Comparison of ENCODE assay signal across 8 cellular contexts in genomic region chr20:50625986-50626677, GRCh38.
DNase-seq lines count a peak whose midpoint lies in the region; ATAC-seq and TF ChIP-seq lines count a peak whose summit lies in the region.

No MANE protein-coding gene starts in this region.

- POLR2A ChIA-PET in activated CD4-positive, alpha-beta memory T cell treated with anti-CD3 and anti-CD28 coated beads, Interleukin-2, amount 10 ng/mL, durations not matched to agents 7 days and 5 days (lab: Charles Lee), result no interaction called here

- H3K27me3 Mint-ChIP-seq in activated CD4-positive, alpha-beta memory T cell treated with anti-CD3 and anti-CD28 coated beads, Interleukin-2, amount 10 ng/mL, durations not matched to agents 7 days and 5 days, result no peaks in the 10 kb centered on the region
- no peaks in the 10 kb centered on the region for H3K27me3 Mint-ChIP-seq in natural killer cell treated with Interleukin-12 subunit alpha and Interleukin-12 subunit beta and Interleukin-15 and Interleukin-18, amount 100 ng/mL, for 72 hours

- peaks cover 3% of the 10 kb centered on the region for H3K9me3 Mint-ChIP-seq in activated CD4-positive, alpha-beta memory T cell treated with anti-CD3 and anti-CD28 coated beads, Interleukin-2, amount 10 ng/mL, durations not matched to agents 7 days and 5 days
- no peaks in the 10 kb centered on the region for H3K9me3 Mint-ChIP-seq in natural killer cell treated with Interleukin-12 subunit alpha and Interleukin-12 subunit beta and Interleukin-15 and Interleukin-18, amount 100 ng/mL, for 72 hours

- no peaks in the 10 kb centered on the region for H3K4me1 Mint-ChIP-seq in activated CD4-positive, alpha-beta memory T cell treated with anti-CD3 and anti-CD28 coated beads, Interleukin-2, amount 10 ng/mL, durations not matched to agents 7 days and 5 days
- H3K4me1 Mint-ChIP-seq in natural killer cell treated with Interleukin-12 subunit alpha and Interleukin-12 subunit beta and Interleukin-15 and Interleukin-18, amount 100 ng/mL, for 72 hours (ENCODE audit: low read depth in 2 of 2), result no peaks in the 10 kb centered on the region

- H3K9me3 ChIP-seq in left ventricle myocardium inferior (replicated peaks), result peaks cover 6% of the 10 kb centered on the region

- H3K36me3 ChIP-seq in left ventricle myocardium inferior, result peaks cover 6% of the 10 kb centered on the region

- ATAC-seq in HG03139 (IDR thresholded peaks at IDR 0.05; ENCODE audit: unreplicated experiment), result no peak
- ATAC-seq in natural killer cell treated with Interleukin-12 subunit alpha and Interleukin-12 subunit beta and Interleukin-15 and Interleukin-18, amount 100 ng/mL, for 72 hours, result no peak

- no peaks in the 10 kb centered on the region for H3K36me3 Mint-ChIP-seq in activated CD4-positive, alpha-beta memory T cell treated with anti-CD3 and anti-CD28 coated beads, Interleukin-2, amount 10 ng/mL, durations not matched to agents 7 days and 5 days (ENCODE audit: low read depth)
- H3K36me3 Mint-ChIP-seq in natural killer cell treated with Interleukin-12 subunit alpha and Interleukin-12 subunit beta and Interleukin-15 and Interleukin-18, amount 100 ng/mL, for 72 hours, result no peaks in the 10 kb centered on the region

- intact Hi-C loops in left ventricle myocardium inferior (cut with micrococcal nuclease), result loop anchor here (10.0 kb wide), 1 partner anchor 129 kb away; no protein-coding TSS in a partner anchor

- H3K4me3 ChIP-seq in NB4 (ENCODE audit: low read depth, low read length) (no peak overlapping the region), left ventricle myocardium inferior (no peak overlapping the region)

- no peak overlapping the region for H3K4me3 Mint-ChIP-seq in activated CD4-positive, alpha-beta memory T cell treated with anti-CD3 and anti-CD28 coated beads, Interleukin-2, amount 10 ng/mL, durations not matched to agents 7 days and 5 days
- H3K4me3 Mint-ChIP-seq in natural killer cell treated with Interleukin-12 subunit alpha and Interleukin-12 subunit beta and Interleukin-15 and Interleukin-18, amount 100 ng/mL, for 72 hours, result no peak overlapping the region

- H3K27ac ChIP-seq in left ventricle myocardium inferior (replicated peaks), result peak overlapping the region; percentile 65

- TF ChIP-seq CTCF in NB4 (IDR thresholded peaks at IDR 0.05; ENCODE audit: low read depth, low read length) (peak; percentile 89), left ventricle myocardium inferior (IDR thresholded peaks at IDR 0.05; ENCODE audit: borderline replicate concordance) (peak; percentile 67)

- CTCF ChIA-PET in activated CD4-positive, alpha-beta memory T cell treated with anti-CD3 and anti-CD28 coated beads, Interleukin-2, amount 10 ng/mL, durations not matched to agents 7 days and 5 days (lab: Charles Lee), result interaction anchor here (0.9 to 1.6 kb wide), 5 partner anchors 10 to 169 kb away, joined by 3 to 8 read pairs (median 3); partner anchors contain the start of gene BCAS4

- TF ChIP-seq POLR2A in NB4 (IDR thresholded peaks at IDR 0.05; ENCODE audit: extremely low read depth, insufficient read length), result no peak

- H3K4me1 ChIP-seq in left ventricle myocardium inferior, result peaks cover 35% of the 10 kb centered on the region

- no peak overlapping the region for H3K27ac Mint-ChIP-seq in activated CD4-positive, alpha-beta memory T cell treated with anti-CD3 and anti-CD28 coated beads, Interleukin-2, amount 10 ng/mL, durations not matched to agents 7 days and 5 days
- no peak overlapping the region for H3K27ac Mint-ChIP-seq in natural killer cell treated with Interleukin-12 subunit alpha and Interleukin-12 subunit beta and Interleukin-15 and Interleukin-18, amount 100 ng/mL, for 72 hours

- no peaks in the 10 kb centered on the region for H3K27me3 ChIP-seq in left ventricle myocardium inferior (ENCODE audit: low read depth)

- peak; percentile 86 for DNase-seq in GM03348 (ENCODE audit: low spot score)
- DNase-seq in NB4 (ENCODE audit: low read depth), result peak; percentile 79
- peak; percentile 26 for DNase-seq in activated CD4-positive, alpha-beta memory T cell treated with anti-CD3 and anti-CD28 coated beads, Interleukin-2, amount 10 ng/mL, durations not matched to agents 7 days and 5 days
- DNase-seq in left ventricle myocardium inferior, result peak; percentile 70
- peak; percentile 12 to 17 for DNase-seq in stimulated activated CD4-positive, alpha-beta T cell treated with anti-CD3 and anti-CD28 coated beads, Interleukin-4, amount 100 ng/mL, for 48 hours (ENCODE audit: low read depth in 2 of 2)
- no peak for DNase-seq in natural killer cell treated with Interleukin-12 subunit alpha and Interleukin-12 subunit beta and Interleukin-15 and Interleukin-18, amount 100 ng/mL, for 72 hours (ENCODE audit: low spot score)
- DNase-seq in germinal center (ENCODE audit: low spot score), result no peak

Comparison
In these comparisons a context has a peak if more than half of its experiments do, and no peak if none do; other contexts are left out.
1. DNase-seq: peak in GM03348 (single experiment), NB4 (single experiment), activated CD4-positive, alpha-beta memory T cell treated with anti-CD3 and anti-CD28 coated beads, Interleukin-2, amount 10 ng/mL, durations not matched to agents 7 days and 5 days (single experiment), left ventricle myocardium inferior (single experiment) and stimulated activated CD4-positive, alpha-beta T cell treated with anti-CD3 and anti-CD28 coated beads, Interleukin-4, amount 100 ng/mL, for 48 hours (2 of 2); none in natural killer cell treated with Interleukin-12 subunit alpha and Interleukin-12 subunit beta and Interleukin-15 and Interleukin-18, amount 100 ng/mL, for 72 hours (single experiment) and germinal center (single experiment).